In genomic region chr11:15826826-15827225, GRCh38 we compare ENCODE assay signal across 8 cellular contexts.
DNase-seq lines count a peak whose midpoint lies in the region; TF ChIP-seq lines count a peak whose summit lies in the region.

No MANE protein-coding gene starts in this region.

- H2AFZ ChIP-seq in parathyroid adenoma, result no peak overlapping the region

- H3K36me3 ChIP-seq in NT2/D1 (ENCODE audit: insufficient read depth, insufficient read length, low read length), result no peaks in the 10 kb centered on the region
- no peaks in the 10 kb centered on the region for H3K36me3 ChIP-seq in esophagus squamous epithelium
- H3K36me3 ChIP-seq in parathyroid adenoma (ENCODE audit: control insufficient read depth, insufficient read depth, low read length), result no peaks in the 10 kb centered on the region

- TF ChIP-seq CTCF in HFFc6 (IDR thresholded peaks at IDR 0.05) (peak; percentile 68; the same call in 1 of the 2 replicates), esophagus squamous epithelium (IDR thresholded peaks at IDR 0.05) (peak in 5 of 6 experiments; percentile 28 to 63 (median 40)), parathyroid adenoma (IDR thresholded peaks at IDR 0.05) (peak; percentile 37)

- TF ChIP-seq POLR2A in esophagus squamous epithelium (IDR thresholded peaks at IDR 0.05), result no peak

- peaks cover 9% of the 10 kb centered on the region; the same call in 1 of the 2 replicates for H3K4me1 Mint-ChIP-seq in HFFc6 (ENCODE audit: low read depth)

- H3K27me3 ChIP-seq in NT2/D1 (ENCODE audit: insufficient read depth, insufficient read length) (no peaks in the 10 kb centered on the region), esophagus squamous epithelium (no peaks in the 10 kb centered on the region), parathyroid adenoma (ENCODE audit: control insufficient read depth, insufficient read depth, low read length) (no peaks in the 10 kb centered on the region)

- H3K4me1 ChIP-seq in NT2/D1 (ENCODE audit: insufficient read depth, insufficient read length), result no peaks in the 10 kb centered on the region
- peaks cover 0 to 24% (median 5%) of the 10 kb centered on the region in 3 donors for H3K4me1 ChIP-seq in esophagus squamous epithelium
- H3K4me1 ChIP-seq in parathyroid adenoma, result no peaks in the 10 kb centered on the region

- H3K36me3 Mint-ChIP-seq in HFFc6 (ENCODE audit: low read depth), result no peaks in the 10 kb centered on the region

- intact Hi-C loops in esophagus squamous epithelium (cut with DNase I), result loop anchor here (10.0 kb wide), 1 partner anchor 778 kb away; no protein-coding TSS in a partner anchor

- H3K9me3 ChIP-seq in NT2/D1 (ENCODE audit: insufficient read depth, low read length), result no peaks in the 10 kb centered on the region
- no peaks in the 10 kb centered on the region for H3K9me3 ChIP-seq in esophagus squamous epithelium
- H3K9me3 ChIP-seq in parathyroid adenoma (ENCODE audit: control insufficient read depth, low read length), result no peaks in the 10 kb centered on the region

- no peak overlapping the region for H3K9ac ChIP-seq in NT2/D1 (ENCODE audit: insufficient read length, low read depth)
- no peak overlapping the region for H3K9ac ChIP-seq in parathyroid adenoma

- H3K27ac Mint-ChIP-seq in HFFc6, result no peak overlapping the region

- no peak overlapping the region for H3K27ac ChIP-seq in esophagus squamous epithelium
- H3K27ac ChIP-seq in parathyroid adenoma, result no peak overlapping the region

- H3K4me2 ChIP-seq in parathyroid adenoma (ENCODE audit: low read length), result no peak overlapping the region

- no peaks in the 10 kb centered on the region for H3K79me2 ChIP-seq in parathyroid adenoma

- H3K4me3 ChIP-seq in NT2/D1 (ENCODE audit: insufficient read length, low read depth) (no peak overlapping the region), esophagus squamous epithelium (no peak overlapping the region), parathyroid adenoma (ENCODE audit: low read depth, low read length) (no peak overlapping the region)

- peaks cover 4% of the 10 kb centered on the region; the same call in 1 of the 2 replicates for H3K9me3 Mint-ChIP-seq in HFFc6

- H3K27me3 Mint-ChIP-seq in HFFc6 (ENCODE audit: insufficient read depth), result peaks cover 7% of the 10 kb centered on the region

- H3K4me3 Mint-ChIP-seq in HFFc6, result no peak overlapping the region

- DNase-seq in activated CD4-positive, alpha-beta T cell treated with anti-CD3 and anti-CD28 coated beads for 48 hours, result peak; percentile 40
- DNase-seq in activated CD4-positive, alpha-beta T cell treated with anti-CD3 and anti-CD28 coated beads, Interleukin-2, amount 50 U/mL, for 4 hours, result no peak
- no peak for DNase-seq in HFFc6
- DNase-seq in NT2/D1 (ENCODE audit: low read depth, low spot score), result peak; percentile 40
- DNase-seq in esophagus squamous epithelium (lab: John Stamatoyannopoulos, UW), result no peak
- no peak for DNase-seq in glomerular visceral epithelial cell (ENCODE audit: extremely low spot score)
- no peak for DNase-seq in inferior parietal cortex (ENCODE audit: extremely low spot score)

Comparison
In these comparisons a context has a peak if more than half of its experiments do, and no peak if none do; other contexts are left out.
1. DNase-seq: peak in activated CD4-positive, alpha-beta T cell treated with anti-CD3 and anti-CD28 coated beads for 48 hours (single experiment) and NT2/D1 (single experiment); none in activated CD4-positive, alpha-beta T cell treated with anti-CD3 and anti-CD28 coated beads, Interleukin-2, amount 50 U/mL, for 4 hours (0 of 2), HFFc6 (single experiment), esophagus squamous epithelium (single experiment), glomerular visceral epithelial cell (single experiment) and inferior parietal cortex (single experiment).
2. Peak in every context shown above with its lines, with median percentiles within 50 percentile points of each other: CTCF ChIP-seq.